Comparison of ENCODE assay signal across 23 cellular contexts in genomic region chr7:1753563-1753867, GRCh38.
"Had no signal": no experiment of that assay in that cellular context is flagged by ENCODE, and none has a peak within 500 bp of the region (broad histone marks: within the 10 kb centered on the region; RNA-seq: fewer than 3 reads in every experiment).

No MANE protein-coding gene starts in this region.

- H3K36me3 ChIP-seq: ascending aorta, cardiac muscle cell, colonic mucosa, left lung, lower lobe of right lung, thoracic aorta, vagina had no signal

- H3K4me1 ChIP-seq: ascending aorta, colonic mucosa, left lung, lower lobe of right lung, vagina had no signal

- H3K27me3 ChIP-seq: ascending aorta, vagina had no signal

- ATAC-seq: left lung, lower lobe of right lung, sciatic nerve had no signal

- DNase-seq: activated CD4-positive, alpha-beta T cell treated with anti-CD3 and anti-CD28 coated beads for 4 hours; activated CD4-positive, alpha-beta T cell treated with anti-CD3 and anti-CD28 coated beads, Interleukin-2, amount 50 U/mL, for 4 hours; activated CD4-positive, CD25-positive, alpha-beta regulatory T cell; activated CD8-positive, alpha-beta memory T cell treated with anti-CD3 and anti-CD28 coated beads, Interleukin-2, amount 50 U/mL, for 48 hours; activated gamma-delta T cell; activated naive CD4-positive, alpha-beta T cell treated with anti-CD3 and anti-CD28 coated beads, Interleukin-2, amount 10 ng/mL, durations not matched to agents 7 days and 5 days; activated naive CD8-positive, alpha-beta T cell treated with anti-CD3 and anti-CD28 coated beads, Interleukin-2, amount 10 ng/mL, durations not matched to agents 7 days and 5 days; activated T-cell treated with anti-CD3 and anti-CD28 coated beads, Interleukin-2, amount 50 U/mL, for 24 hours; cerebellar nuclear complex; colonic mucosa; effector memory CD4-positive, alpha-beta T cell; lower lobe of right lung; mesendoderm; stimulated activated CD4-positive, alpha-beta T cell treated with anti-CD3 and anti-CD28 coated beads, Interleukin-12 subunit alpha, Interleukin-12 subunit beta, amount 100 ng/mL, for 4 hours; stimulated activated CD4-positive, alpha-beta T cell treated with anti-CD3 and anti-CD28 coated beads, Interleukin-4, amount 100 ng/mL, for 1 hour; trophoblast cell had no signal

- H3K9me3 ChIP-seq: ascending aorta, colonic mucosa, left lung, lower lobe of right lung, thoracic aorta, vagina had no signal

- H3K27ac ChIP-seq: ascending aorta, cardiac muscle cell, colonic mucosa, left lung, lower lobe of right lung, skin epidermis, thoracic aorta, vagina had no signal

- H3K4me3 ChIP-seq: ascending aorta, cardiac muscle cell, colonic mucosa, left lung, lower lobe of right lung, skin epidermis, thoracic aorta, vagina had no signal
